Comparison of ENCODE assay signal across 1 cellular context in genomic region chr2:144479138-144479537, GRCh38.
TF ChIP-seq lines count a peak whose summit lies in the region.

No MANE protein-coding gene starts in this region.

TF ChIP-seq in GM23338, 12 proteins besides CTCF, POLR2A, EP300 and RAD21:
- peak; percentile 89 for TF ChIP-seq ZNF462 (CRISPR knock-in tag; IDR thresholded peaks at IDR 0.05)
- TF ChIP-seq EZH2phosphoT487 (IDR thresholded peaks at IDR 0.05; ENCODE audit: unreplicated experiment): no peak
- TF ChIP-seq POLR2AphosphoS5 (IDR thresholded peaks at IDR 0.05; ENCODE audit: low read depth): no peak
TF ChIP-seq in GM23338: peak in this region for 1.
